In the genomic region with DNA sequence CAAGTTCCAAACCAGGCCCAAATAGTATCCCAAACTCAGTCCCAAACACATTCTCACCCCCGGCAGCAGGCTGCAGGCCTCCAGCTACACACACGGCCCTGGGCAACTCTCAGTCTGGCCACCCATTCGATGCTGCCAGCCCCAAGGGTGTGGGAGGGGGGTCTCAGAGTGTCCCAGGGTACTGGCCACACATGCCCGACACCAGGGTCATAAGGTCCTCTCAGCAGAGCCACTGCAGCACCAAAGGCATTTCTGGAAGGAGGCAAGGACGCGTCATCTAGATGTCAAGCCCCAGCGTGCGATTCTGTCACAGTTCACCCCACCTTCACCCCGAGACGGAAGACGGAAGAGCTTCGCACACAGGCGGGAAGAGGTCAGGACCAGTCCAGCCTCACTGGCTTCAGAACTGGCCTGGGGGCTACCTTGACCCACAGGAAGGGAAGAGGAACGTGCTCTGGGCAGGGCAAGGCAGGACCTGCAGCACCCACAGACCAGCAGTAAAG, we compare ENCODE assay signal across 15 cellular contexts. TPM values are rescaled to one million over a fixed set of nuclear protein-coding genes. Genes with fewer than 3 reads are reported as not detected.
A peak's percentile ranks its signal among the peaks of the same experiment; 100 is the strongest.
DNase-seq lines count a peak whose midpoint lies in the region; ATAC-seq and TF ChIP-seq lines count a peak whose summit lies in the region.
"Had no signal": no experiment of that assay in that cellular context is flagged by ENCODE, and none has a peak within 500 bp of the region (broad histone marks: within the 10 kb centered on the region; RNA-seq: fewer than 3 reads in every experiment).

No MANE protein-coding gene starts in this region.

- no peak overlapping the region for H3K27ac Mint-ChIP-seq in activated CD4-positive, alpha-beta T cell treated with anti-CD3 and anti-CD28 coated beads, Interleukin-2, amount 10 ng/mL, durations not matched to agents 24 days and 14 days
- H3K27ac Mint-ChIP-seq: activated T-helper 17 cell treated with anti-CD3 and anti-CD28 coated beads, Interleukin-2, amount 50 U/mL, for 72 hours had no signal

- no peak overlapping the region for H2BK5ac ChIP-seq in mesenchymal stem cell (ENCODE audit: low read depth, low read length, poor library complexity, severe bottlenecking)

- no peaks in the 10 kb centered on the region for H3K27me3 Mint-ChIP-seq in activated CD4-positive, alpha-beta T cell treated with anti-CD3 and anti-CD28 coated beads, Interleukin-2, amount 10 ng/mL, durations not matched to agents 24 days and 14 days
- H3K27me3 Mint-ChIP-seq: activated T-helper 17 cell treated with anti-CD3 and anti-CD28 coated beads, Interleukin-2, amount 50 U/mL, for 72 hours; central memory CD8-positive, alpha-beta T cell had no signal

- no peaks in the 10 kb centered on the region for H3K9me3 ChIP-seq in NT2/D1 (ENCODE audit: insufficient read depth, low read length)
- H3K9me3 ChIP-seq in esophagus muscularis mucosa = no peaks in the 10 kb centered on the region
- no peaks in the 10 kb centered on the region for H3K9me3 ChIP-seq in mesenchymal stem cell (ENCODE audit: control insufficient read depth, low read length)
- H3K9me3 ChIP-seq in tibial artery = no peaks in the 10 kb centered on the region

- H3K79me1 ChIP-seq in mesenchymal stem cell (replicated peaks; ENCODE audit: low read length, poor library complexity, severe bottlenecking) = peaks cover 8% of the 10 kb centered on the region

- peak overlapping the region; percentile 1 for H3K9ac ChIP-seq in NT2/D1 (ENCODE audit: insufficient read length, low read depth)
- peak overlapping the region; percentile 48 for H3K9ac ChIP-seq in mesenchymal stem cell (ENCODE audit: low read length)

- H3K4me2 ChIP-seq in mesenchymal stem cell (ENCODE audit: low read length, poor library complexity, severe bottlenecking) = no peak overlapping the region

- no peak overlapping the region for H2AFZ ChIP-seq in mesenchymal stem cell (ENCODE audit: low read depth, low read length)

- peak overlapping the region; percentile 1 for H4K8ac ChIP-seq in mesenchymal stem cell (ENCODE audit: low read length)

- peaks cover 50% of the 10 kb centered on the region for H3K36me3 ChIP-seq in NT2/D1 (ENCODE audit: insufficient read depth, insufficient read length, low read length)
- peaks cover 28 to 41% (median 39%) of the 10 kb centered on the region in 4 donors for H3K36me3 ChIP-seq in esophagus muscularis mucosa
- H3K36me3 ChIP-seq in mesenchymal stem cell (ENCODE audit: control insufficient read depth in 1 of 2, insufficient read depth in 2 of 2, low read depth in 1 of 2, low read length in 2 of 2) = peaks cover 39 to 44% of the 10 kb centered on the region in 2 experiments
- H3K36me3 ChIP-seq in tibial artery = peaks cover 32 to 40% (median 34%) of the 10 kb centered on the region in 3 donors

- H3K27ac ChIP-seq in esophagus muscularis mucosa (replicated peaks in 1 of 4) (peak overlapping the region; percentile 70 to 97 (median 88)), mesenchymal stem cell (ENCODE audit: low read length, poor library complexity, severe bottlenecking) (no peak overlapping the region), tibial artery (peak overlapping the region; percentile 34 to 99)

- no peak overlapping the region for H3K18ac ChIP-seq in mesenchymal stem cell (ENCODE audit: low read depth in 1 of 2, low read length in 2 of 2)

- H2BK15ac ChIP-seq in mesenchymal stem cell (ENCODE audit: low read depth, poor library complexity, severe bottlenecking) = no peak overlapping the region

- TF ChIP-seq POLR2A in esophagus muscularis mucosa (IDR thresholded peaks at IDR 0.05; ENCODE audit: low read depth) = no peak

- H3K4me3 ChIP-seq in NT2/D1 (ENCODE audit: insufficient read length, low read depth) = no peak overlapping the region
- no peak overlapping the region for H3K4me3 ChIP-seq in esophagus muscularis mucosa
- no peak overlapping the region for H3K4me3 ChIP-seq in mesenchymal stem cell (ENCODE audit: insufficient read depth in 1 of 2, low read depth in 1 of 2, low read length in 2 of 2)
- H3K4me3 ChIP-seq in tibial artery = no peak overlapping the region

- H3K9me3 Mint-ChIP-seq in activated CD4-positive, alpha-beta T cell treated with anti-CD3 and anti-CD28 coated beads, Interleukin-2, amount 10 ng/mL, durations not matched to agents 24 days and 14 days = no peaks in the 10 kb centered on the region
- H3K9me3 Mint-ChIP-seq: activated T-helper 17 cell treated with anti-CD3 and anti-CD28 coated beads, Interleukin-2, amount 50 U/mL, for 72 hours; CD14-positive monocyte; central memory CD8-positive, alpha-beta T cell had no signal

- ATAC-seq in HG03097 (IDR thresholded peaks at IDR 0.05; ENCODE audit: low FRiP score, unreplicated experiment) (no peak), GM18520 (IDR thresholded peaks at IDR 0.05; ENCODE audit: unreplicated experiment) (no peak)
- ATAC-seq: activated T-helper 17 cell treated with anti-CD3 and anti-CD28 coated beads, Interleukin-2, amount 50 U/mL, for 72 hours had no signal

- H3K4me1 Mint-ChIP-seq in activated CD4-positive, alpha-beta T cell treated with anti-CD3 and anti-CD28 coated beads, Interleukin-2, amount 10 ng/mL, durations not matched to agents 24 days and 14 days = no peaks in the 10 kb centered on the region
- H3K4me1 Mint-ChIP-seq: activated T-helper 17 cell treated with anti-CD3 and anti-CD28 coated beads, Interleukin-2, amount 50 U/mL, for 72 hours; CD14-positive monocyte; central memory CD8-positive, alpha-beta T cell had no signal

- H2BK120ac ChIP-seq in mesenchymal stem cell (ENCODE audit: low read depth, low read length) = no peak overlapping the region

- intact Hi-C loops in esophagus muscularis mucosa (cut with DNase I) (loop anchor here (10.0 kb wide), 1 partner anchor 334 kb away; no protein-coding TSS in a partner anchor), tibial artery (cut with DNase I; ENCODE audit: low total_unique reads) (loop anchor here (10.0 kb wide), 1 partner anchor 54 kb away; the partner anchor contains the start of gene RAB5IF)
- intact Hi-C loops in activated CD4-positive, alpha-beta T cell treated with anti-CD3 and anti-CD28 coated beads, Interleukin-2, amount 10 ng/mL, durations not matched to agents 24 days and 14 days (cut with micrococcal nuclease) = no loop called here

- H3K23ac ChIP-seq in mesenchymal stem cell (ENCODE audit: low read length in 2 of 2) = no peak overlapping the region

- H2AK5ac ChIP-seq in mesenchymal stem cell (ENCODE audit: low read length, severe bottlenecking) = no peak overlapping the region

- DNase-seq in NT2/D1 (ENCODE audit: low read depth, low spot score) = no peak
- DNase-seq in esophagus muscularis mucosa (ENCODE audit: extremely low spot score) = no peak
- DNase-seq in mesenchymal stem cell = no peak
- peak in 1 of 2 donors; percentile 83 for DNase-seq in tibial artery
- DNase-seq in activated CD4-positive, alpha-beta T cell treated with anti-CD3 and anti-CD28 coated beads, Interleukin-2, amount 10 ng/mL, durations not matched to agents 24 days and 14 days = no peak
- no peak for DNase-seq in NCI-H146 treated with DMSO at 0.1 percent for 48 hours (lab: John Stamatoyannopoulos, UW; ENCODE audit: unreplicated experiment)
- DNase-seq: activated CD4-positive, alpha-beta T cell treated with anti-CD3 and anti-CD28 coated beads, Interleukin-2, amount 50 U/mL, for 1 hour; hypothalamus; KBM-7; NCI-H1417 treated with DMSO at 0.1 percent for 48 hours had no signal

- TF ChIP-seq CTCF in esophagus muscularis mucosa (IDR thresholded peaks at IDR 0.05) (no peak), tibial artery (IDR thresholded peaks at IDR 0.05) (no peak)

- H3K14ac ChIP-seq in mesenchymal stem cell (ENCODE audit: low read length in 2 of 2) = no peak overlapping the region

- peaks cover 9% of the 10 kb centered on the region for H3K4me1 ChIP-seq in NT2/D1 (ENCODE audit: insufficient read depth, insufficient read length)
- peaks cover 22 to 59% (median 56%) of the 10 kb centered on the region in 4 donors for H3K4me1 ChIP-seq in esophagus muscularis mucosa
- peaks cover 8% of the 10 kb centered on the region for H3K4me1 ChIP-seq in mesenchymal stem cell (ENCODE audit: control insufficient read depth, insufficient read depth, low read depth, low read length)
- H3K4me1 ChIP-seq in tibial artery = peaks cover 0 to 54% (median 36%) of the 10 kb centered on the region in 4 donors

- H2BK12ac ChIP-seq in mesenchymal stem cell (ENCODE audit: low read length in 2 of 2) = no peak overlapping the region

- no peak overlapping the region for H3K4ac ChIP-seq in mesenchymal stem cell (ENCODE audit: low read depth in 1 of 2, low read length in 2 of 2)

- H3K36me3 Mint-ChIP-seq in activated CD4-positive, alpha-beta T cell treated with anti-CD3 and anti-CD28 coated beads, Interleukin-2, amount 10 ng/mL, durations not matched to agents 24 days and 14 days (ENCODE audit: low read depth) = no peaks in the 10 kb centered on the region
- H3K36me3 Mint-ChIP-seq: CD14-positive monocyte had no signal

- no peak for TF ChIP-seq EP300 in esophagus muscularis mucosa (IDR thresholded peaks at IDR 0.05)

- WGBS in esophagus muscularis mucosa = 21% methylated on average over 4 of the region's 14 CpGs
- WGBS in mesenchymal stem cell = 85% methylated on average over 13 of the region's 14 CpGs

- no peak overlapping the region for H4K91ac ChIP-seq in mesenchymal stem cell (ENCODE audit: low read length)

- no peak overlapping the region for H3K4me3 Mint-ChIP-seq in activated CD4-positive, alpha-beta T cell treated with anti-CD3 and anti-CD28 coated beads, Interleukin-2, amount 10 ng/mL, durations not matched to agents 24 days and 14 days
- H3K4me3 Mint-ChIP-seq: activated T-helper 17 cell treated with anti-CD3 and anti-CD28 coated beads, Interleukin-2, amount 50 U/mL, for 72 hours; CD14-positive monocyte; central memory CD8-positive, alpha-beta T cell had no signal

- H3K27me3 ChIP-seq in NT2/D1 (ENCODE audit: insufficient read depth, insufficient read length) (no peaks in the 10 kb centered on the region), esophagus muscularis mucosa (no peaks in the 10 kb centered on the region), mesenchymal stem cell (ENCODE audit: control insufficient read depth in 1 of 2, insufficient read depth in 1 of 2, low read length in 2 of 2) (no peaks in the 10 kb centered on the region), tibial artery (no peaks in the 10 kb centered on the region)

RNA-seq across cellular contexts. Expression of gene MYL9, which starts 9.5 kb away (rescaled TPM):
- total RNA-seq in esophagus muscularis mucosa = 1,000 to 10,000 TPM; 2,169 to 3,466 (median 2,516) TPM
- polyA plus RNA-seq in mesenchymal stem cell (2013, experiment 1 of 2) = 959 TPM
- 955 TPM for polyA plus RNA-seq in mesenchymal stem cell (2013, experiment 2 of 2)
- total RNA-seq in activated CD4-positive, alpha-beta T cell treated with anti-CD3 and anti-CD28 coated beads, Interleukin-2, amount 10 ng/mL, durations not matched to agents 24 days and 14 days = 0.14 and 0.33 TPM in 2 replicates

RNA-seq across cellular contexts. Expression of gene TGIF2, which starts 22.5 kb away (rescaled TPM):
- total RNA-seq in esophagus muscularis mucosa = 10 to 100 TPM in 2 of 4 donors, 1 to 10 TPM in 2; 5.8 to 18.5 (median 10.6) TPM
- polyA plus RNA-seq in mesenchymal stem cell (2013, experiment 1 of 2) = 16.5 TPM
- 16.7 TPM for polyA plus RNA-seq in mesenchymal stem cell (2013, experiment 2 of 2)
- total RNA-seq in activated CD4-positive, alpha-beta T cell treated with anti-CD3 and anti-CD28 coated beads, Interleukin-2, amount 10 ng/mL, durations not matched to agents 24 days and 14 days = 55.2 and 55.7 TPM in 2 replicates

RNA-seq across cellular contexts. Expression of gene RAB5IF, which starts 54.7 kb away (rescaled TPM):
- total RNA-seq in esophagus muscularis mucosa = 10 to 100 TPM; 60.2 to 94.8 (median 81.6) TPM
- 138 TPM for polyA plus RNA-seq in mesenchymal stem cell (2013, experiment 1 of 2)
- polyA plus RNA-seq in mesenchymal stem cell (2013, experiment 2 of 2) = 147 TPM
- 114 and 122 TPM in 2 replicates for total RNA-seq in activated CD4-positive, alpha-beta T cell treated with anti-CD3 and anti-CD28 coated beads, Interleukin-2, amount 10 ng/mL, durations not matched to agents 24 days and 14 days

Comparison
In these comparisons a context has a peak if more than half of its experiments do, and no peak if none do; other contexts are left out.
1. RNA of gene MYL9, which starts 9.5 kb away (total RNA-seq): 2,169 to 3,466 TPM in esophagus muscularis mucosa; 0.14 to 0.33 TPM in activated CD4-positive, alpha-beta T cell treated with anti-CD3 and anti-CD28 coated beads, Interleukin-2, amount 10 ng/mL, durations not matched to agents 24 days and 14 days; every median in the first group is over 1,000 times any median in the second.